Comparison of ENCODE assay signal across 19 cellular contexts in the genomic region with DNA sequence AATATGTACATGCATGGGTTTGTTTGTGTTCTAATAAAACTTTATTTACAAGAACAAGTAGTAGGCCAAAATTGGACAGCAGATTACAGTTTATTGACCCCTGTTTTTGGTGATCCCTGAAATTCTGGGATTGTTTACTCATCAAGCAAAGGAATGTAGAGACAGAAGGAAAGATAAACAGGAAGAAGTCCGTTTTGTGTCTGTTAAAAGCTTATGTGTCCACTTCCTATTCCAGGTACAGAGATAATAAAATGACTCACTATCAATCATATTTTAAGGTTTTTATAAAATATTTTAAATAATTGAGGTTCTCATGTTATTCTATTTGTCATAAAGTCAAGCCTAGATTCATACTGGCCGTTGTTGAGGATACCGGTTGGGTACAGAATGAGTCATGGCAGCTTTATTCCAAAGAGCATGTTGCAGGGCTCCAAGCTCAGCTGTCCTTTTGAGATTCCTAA.
DNase-seq lines count a peak whose midpoint lies in the region; ATAC-seq and TF ChIP-seq lines count a peak whose summit lies in the region.
"Had no signal": no experiment of that assay in that cellular context is flagged by ENCODE, and none has a peak within 500 bp of the region (broad histone marks: within the 10 kb centered on the region; RNA-seq: fewer than 3 reads in every experiment).

No MANE protein-coding gene starts in this region.

- no peak for TF ChIP-seq EP300 in ovary (IDR thresholded peaks at IDR 0.05)

- DNase-seq in EL = peak; percentile 74
- peak; percentile 18 for DNase-seq in dermis blood vessel endothelial cell
- peak; percentile 35 for DNase-seq in myocyte (ENCODE audit: low read depth)
- DNase-seq in ovary = no peak
- no peak for DNase-seq in stimulated activated naive CD4-positive, alpha-beta T cell (lab: John Stamatoyannopoulos, UW)
- no peak for DNase-seq in heart left ventricle
- DNase-seq: activated CD4-positive, CD25-positive, alpha-beta regulatory T cell; AML-193; anterior cingulate cortex; Calu3; cortex of kidney; left lung; natural killer cell; NCI-H1694 treated with DMSO at 0.1 percent for 48 hours; NCI-H510A treated with DMSO at 0.1 percent for 48 hours; T-helper 1 cell had no signal

- TF ChIP-seq POLR2A in ovary (IDR thresholded peaks at IDR 0.05) (no peak), heart left ventricle (IDR thresholded peaks at IDR 0.05) (no peak)

- H3K79me2 ChIP-seq in OCI-LY3 (ENCODE audit: low read length) = no peaks in the 10 kb centered on the region

- H3K4me3 ChIP-seq in OCI-LY3 (ENCODE audit: low read length) (no peak overlapping the region), ovary (no peak overlapping the region), heart left ventricle (no peak overlapping the region)
- H3K4me3 ChIP-seq: left lung had no signal

- peak overlapping the region; percentile 48; the same call in 1 of the 2 replicates for H2AFZ ChIP-seq in OCI-LY3 (ENCODE audit: low read depth, low read length)

- peak overlapping the region; percentile 96 for H3K27ac ChIP-seq in OCI-LY3 (ENCODE audit: low read length)
- no peak overlapping the region for H3K27ac ChIP-seq in ovary
- H3K27ac ChIP-seq in heart left ventricle = no peak overlapping the region
- H3K27ac ChIP-seq: HL-60, left lung had no signal

- H3K36me3 ChIP-seq in OCI-LY3 (replicated peaks; ENCODE audit: low read depth, low read length) (peaks cover 25% of the 10 kb centered on the region), ovary (no peaks in the 10 kb centered on the region), heart left ventricle (no peaks in the 10 kb centered on the region)
- H3K36me3 ChIP-seq: left lung had no signal

- H4K20me1 ChIP-seq in OCI-LY3 (ENCODE audit: insufficient read depth, low read length) = no peaks in the 10 kb centered on the region

- no peak overlapping the region; the same call in none of the 2 replicates for H3K4me2 ChIP-seq in OCI-LY3 (ENCODE audit: low read length)

- H3K9me3 ChIP-seq in OCI-LY3 (ENCODE audit: insufficient read depth, low read length) (0 out of 2 replicates have a peak, but pooled peaks cover 5% of the 10 kb centered on the region), ovary (no peaks in the 10 kb centered on the region), heart left ventricle (no peaks in the 10 kb centered on the region)
- H3K9me3 ChIP-seq: left lung had no signal

- ATAC-seq in HG02938 (IDR thresholded peaks at IDR 0.05; ENCODE audit: unreplicated experiment) (no peak), heart left ventricle (no peak)
- ATAC-seq: left lung, natural killer cell had no signal

- intact Hi-C loops in ovary (cut with DNase I) (no loop called here), heart left ventricle (cut with DNase I) (no loop called here)

- H3K27me3 ChIP-seq in OCI-LY3 (ENCODE audit: low read depth, low read length) (no peaks in the 10 kb centered on the region), ovary (no peaks in the 10 kb centered on the region), heart left ventricle (no peaks in the 10 kb centered on the region)
- H3K27me3 ChIP-seq: left lung had no signal

- H3K4me1 ChIP-seq in OCI-LY3 (ENCODE audit: low read length) = peaks cover 34% of the 10 kb centered on the region
- H3K4me1 ChIP-seq in ovary (ENCODE audit: insufficient read depth) = no peaks in the 10 kb centered on the region
- no peaks in the 10 kb centered on the region for H3K4me1 ChIP-seq in heart left ventricle
- H3K4me1 ChIP-seq: left lung had no signal

- peak overlapping the region; percentile 22; the same call in 1 of the 2 replicates for H3K9ac ChIP-seq in OCI-LY3 (ENCODE audit: low read length)

- TF ChIP-seq CTCF in OCI-LY3 (IDR thresholded peaks at IDR 0.05; ENCODE audit: low read depth, low read length) (no peak), ovary (IDR thresholded peaks at IDR 0.05) (no peak), heart left ventricle (IDR thresholded peaks at IDR 0.05) (no peak)

- WGBS in ovary, 3 donors = 74 to 81% (median 76%) methylated on average over 3 of the region's 3 CpGs
- WGBS in heart left ventricle, 4 donors = 74 to 79% (median 78%) methylated on average over 3 of the region's 3 CpGs

Comparison
In these comparisons a context has a peak if more than half of its experiments do, and no peak if none do; other contexts are left out.
1. DNase-seq: peak in EL (single experiment), dermis blood vessel endothelial cell (single experiment) and myocyte (single experiment); none in ovary (0 of 5), stimulated activated naive CD4-positive, alpha-beta T cell (0 of 6) and heart left ventricle (0 of 5).